22 cellular contexts compared by ENCODE assay signal in genomic region chr13:22229916-22230315, GRCh38.
DNase-seq lines count a peak whose midpoint lies in the region; ATAC-seq and TF ChIP-seq lines count a peak whose summit lies in the region.
"Had no signal": no experiment of that assay in that cellular context is flagged by ENCODE, and none has a peak within 500 bp of the region (broad histone marks: within the 10 kb centered on the region; RNA-seq: fewer than 3 reads in every experiment).

No MANE protein-coding gene starts in this region.

- no peak for TF ChIP-seq EP300 in tibial nerve (IDR thresholded peaks at IDR 0.05)

- no peak overlapping the region for H3K4me3 Mint-ChIP-seq in activated CD8-positive, alpha-beta T cell treated with anti-CD3 and anti-CD28 coated beads for 36 hours
- no peak overlapping the region for H3K4me3 Mint-ChIP-seq in activated CD8-positive, alpha-beta T cell treated with anti-CD3 and anti-CD28 coated beads, Interleukin-2, amount 10 ng/mL, durations not matched to agents 7 days and 5 days
- no peak overlapping the region for H3K4me3 Mint-ChIP-seq in activated naive CD8-positive, alpha-beta T cell treated with anti-CD3 and anti-CD28 coated beads for 36 hours
- H3K4me3 Mint-ChIP-seq: CD8-positive, alpha-beta T cell; GM23338; IgD-negative memory B cell had no signal

- intact Hi-C loops in activated CD8-positive, alpha-beta T cell treated with anti-CD3 and anti-CD28 coated beads for 36 hours (cut with micrococcal nuclease): no loop called here

- H3K9me3 ChIP-seq in tibial nerve: no peaks in the 10 kb centered on the region
- H3K9me3 ChIP-seq: A549 had no signal

- H3K27me3 ChIP-seq in tibial nerve: no peaks in the 10 kb centered on the region

- POLR2A ChIA-PET in activated CD8-positive, alpha-beta T cell treated with anti-CD3 and anti-CD28 coated beads for 36 hours (lab: Charles Lee): no interaction called here
- POLR2A ChIA-PET in activated CD8-positive, alpha-beta T cell treated with anti-CD3 and anti-CD28 coated beads, Interleukin-2, amount 10 ng/mL, durations not matched to agents 7 days and 5 days (lab: Charles Lee): no interaction called here

- H3K4me1 ChIP-seq in tibial nerve: no peaks in the 10 kb centered on the region
- H3K4me1 ChIP-seq: A549 had no signal

- ATAC-seq in activated CD8-positive, alpha-beta T cell treated with anti-CD3 and anti-CD28 coated beads for 36 hours: no peak
- ATAC-seq in activated CD8-positive, alpha-beta T cell treated with anti-CD3 and anti-CD28 coated beads, Interleukin-2, amount 10 ng/mL, durations not matched to agents 7 days and 5 days: no peak
- peak; percentile 45 for ATAC-seq in GM18868 (IDR thresholded peaks at IDR 0.05; ENCODE audit: unreplicated experiment)
- ATAC-seq in GM19463 (IDR thresholded peaks at IDR 0.05; ENCODE audit: unreplicated experiment): no peak
- ATAC-seq: A549; CD8-positive, alpha-beta T cell; GM23338 had no signal

- no peak overlapping the region for H3K27ac Mint-ChIP-seq in activated CD8-positive, alpha-beta T cell treated with anti-CD3 and anti-CD28 coated beads for 36 hours
- H3K27ac Mint-ChIP-seq in activated CD8-positive, alpha-beta T cell treated with anti-CD3 and anti-CD28 coated beads, Interleukin-2, amount 10 ng/mL, durations not matched to agents 7 days and 5 days: no peak overlapping the region
- H3K27ac Mint-ChIP-seq in activated naive CD8-positive, alpha-beta T cell treated with anti-CD3 and anti-CD28 coated beads for 36 hours: peak overlapping the region; percentile 47
- H3K27ac Mint-ChIP-seq: CD8-positive, alpha-beta T cell; GM23338 had no signal

- CTCF ChIA-PET in activated CD8-positive, alpha-beta T cell treated with anti-CD3 and anti-CD28 coated beads for 36 hours (lab: Charles Lee): no interaction called here
- CTCF ChIA-PET in activated CD8-positive, alpha-beta T cell treated with anti-CD3 and anti-CD28 coated beads, Interleukin-2, amount 10 ng/mL, durations not matched to agents 7 days and 5 days (lab: Charles Lee): no interaction called here

- DNase-seq in activated CD8-positive, alpha-beta T cell treated with anti-CD3 and anti-CD28 coated beads for 36 hours: peak; percentile 10
- no peak for DNase-seq in activated CD8-positive, alpha-beta T cell treated with anti-CD3 and anti-CD28 coated beads, Interleukin-2, amount 10 ng/mL, durations not matched to agents 7 days and 5 days
- no peak for DNase-seq in activated naive CD8-positive, alpha-beta T cell treated with anti-CD3 and anti-CD28 coated beads for 36 hours
- DNase-seq in putamen (ENCODE audit: low spot score) (peak; percentile 33), DMS 273 (lab: John Stamatoyannopoulos, UW; ENCODE audit: unreplicated experiment) (no peak), tibial nerve (ENCODE audit: low spot score in 2 of 2) (no peak)
- DNase-seq: AML-193; Calu3; CD8-positive, alpha-beta T cell; DMS 273 treated with DMSO at 0.1 percent for 48 hours; DMS53; DND-41; EL; HCEC 1CT; KBM-7 had no signal

- peaks cover 16% of the 10 kb centered on the region for H3K4me1 Mint-ChIP-seq in activated CD8-positive, alpha-beta T cell treated with anti-CD3 and anti-CD28 coated beads for 36 hours (ENCODE audit: low read depth)
- H3K4me1 Mint-ChIP-seq in activated CD8-positive, alpha-beta T cell treated with anti-CD3 and anti-CD28 coated beads, Interleukin-2, amount 10 ng/mL, durations not matched to agents 7 days and 5 days (ENCODE audit: low read depth): peaks cover 6% of the 10 kb centered on the region
- H3K4me1 Mint-ChIP-seq in activated naive CD8-positive, alpha-beta T cell treated with anti-CD3 and anti-CD28 coated beads for 36 hours: peaks cover 13% of the 10 kb centered on the region

- TF ChIP-seq POLR2A in tibial nerve (IDR thresholded peaks at IDR 0.05): no peak

- H3K36me3 Mint-ChIP-seq in activated CD8-positive, alpha-beta T cell treated with anti-CD3 and anti-CD28 coated beads for 36 hours (ENCODE audit: low read depth): no peaks in the 10 kb centered on the region
- H3K36me3 Mint-ChIP-seq in activated CD8-positive, alpha-beta T cell treated with anti-CD3 and anti-CD28 coated beads, Interleukin-2, amount 10 ng/mL, durations not matched to agents 7 days and 5 days (ENCODE audit: low read depth): no peaks in the 10 kb centered on the region
- H3K36me3 Mint-ChIP-seq in activated naive CD8-positive, alpha-beta T cell treated with anti-CD3 and anti-CD28 coated beads for 36 hours: peaks cover 3% of the 10 kb centered on the region
- H3K36me3 Mint-ChIP-seq: CD8-positive, alpha-beta T cell; IgD-negative memory B cell had no signal

- no peak overlapping the region for H3K4me3 ChIP-seq in tibial nerve
- H3K4me3 ChIP-seq: A549, GM23338 had no signal

- H3K27me3 Mint-ChIP-seq in activated CD8-positive, alpha-beta T cell treated with anti-CD3 and anti-CD28 coated beads for 36 hours: no peaks in the 10 kb centered on the region
- no peaks in the 10 kb centered on the region for H3K27me3 Mint-ChIP-seq in activated CD8-positive, alpha-beta T cell treated with anti-CD3 and anti-CD28 coated beads, Interleukin-2, amount 10 ng/mL, durations not matched to agents 7 days and 5 days (ENCODE audit: low read depth)
- H3K27me3 Mint-ChIP-seq in activated naive CD8-positive, alpha-beta T cell treated with anti-CD3 and anti-CD28 coated beads for 36 hours: no peaks in the 10 kb centered on the region
- H3K27me3 Mint-ChIP-seq: IgD-negative memory B cell had no signal

- no peaks in the 10 kb centered on the region for H3K36me3 ChIP-seq in tibial nerve

- H3K27ac ChIP-seq in tibial nerve: no peak overlapping the region
- H3K27ac ChIP-seq: 22Rv1, A549, HL-60 had no signal

- WGBS in tibial nerve, 2 donors: 69 to 77% methylated on average over 5 of the region's 5 CpGs

- TF ChIP-seq CTCF in activated CD8-positive, alpha-beta T cell treated with anti-CD3 and anti-CD28 coated beads for 36 hours (IDR thresholded peaks at IDR 0.05): no peak
- no peak for TF ChIP-seq CTCF in tibial nerve (IDR thresholded peaks at IDR 0.05)

- no peaks in the 10 kb centered on the region for H3K9me3 Mint-ChIP-seq in activated CD8-positive, alpha-beta T cell treated with anti-CD3 and anti-CD28 coated beads for 36 hours
- H3K9me3 Mint-ChIP-seq in activated CD8-positive, alpha-beta T cell treated with anti-CD3 and anti-CD28 coated beads, Interleukin-2, amount 10 ng/mL, durations not matched to agents 7 days and 5 days (ENCODE audit: insufficient read depth): no peaks in the 10 kb centered on the region
- H3K9me3 Mint-ChIP-seq in activated naive CD8-positive, alpha-beta T cell treated with anti-CD3 and anti-CD28 coated beads for 36 hours: no peaks in the 10 kb centered on the region
- H3K9me3 Mint-ChIP-seq: CD8-positive, alpha-beta T cell; GM23338; IgD-negative memory B cell had no signal

Comparison
In these comparisons a context has a peak if more than half of its experiments do, and no peak if none do; other contexts are left out.
1. DNase-seq: peak in activated CD8-positive, alpha-beta T cell treated with anti-CD3 and anti-CD28 coated beads for 36 hours (single experiment) and putamen (single experiment); none in activated CD8-positive, alpha-beta T cell treated with anti-CD3 and anti-CD28 coated beads, Interleukin-2, amount 10 ng/mL, durations not matched to agents 7 days and 5 days (single experiment), activated naive CD8-positive, alpha-beta T cell treated with anti-CD3 and anti-CD28 coated beads for 36 hours (single experiment), DMS 273 (single experiment) and tibial nerve (0 of 2).